ENCODE assay signal across 16 cellular contexts in the genomic region with DNA sequence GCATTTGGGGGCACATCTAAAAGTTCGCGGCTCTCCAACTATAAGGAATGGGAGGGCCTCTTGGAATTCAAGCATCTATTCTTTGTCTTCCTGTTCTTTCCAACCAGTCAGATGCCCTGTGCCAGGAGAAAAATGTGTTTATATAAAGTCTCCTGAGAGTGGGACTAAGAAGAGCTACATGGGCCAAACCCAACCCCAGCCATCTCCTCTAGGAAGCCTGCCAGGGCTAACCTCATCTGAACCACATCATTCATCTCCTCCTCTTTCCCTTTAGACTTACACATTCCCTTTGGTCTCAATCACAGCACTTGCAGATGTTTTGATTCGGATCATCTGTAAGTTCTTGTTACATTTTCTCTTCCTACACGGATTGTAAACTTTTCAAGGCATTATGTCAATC.
DNase-seq lines count a peak whose midpoint lies in the region; ATAC-seq and TF ChIP-seq lines count a peak whose summit lies in the region.
"Had no signal": no experiment of that assay in that cellular context is flagged by ENCODE, and none has a peak within 500 bp of the region (broad histone marks: within the 10 kb centered on the region; RNA-seq: fewer than 3 reads in every experiment).

No MANE protein-coding gene starts in this region.

- DNase-seq in Right ventricle myocardium inferior (ENCODE audit: missing footprints) (no peak), cardiac septum (ENCODE audit: low spot score) (no peak), choroid plexus epithelial cell (ENCODE audit: low read depth) (peak; percentile 60), right cardiac atrium (peak; percentile 64 to 81 (median 67))
- DNase-seq in effector memory CD8-positive, alpha-beta T cell, result no peak
- DNase-seq in stimulated activated CD8-positive, alpha-beta memory T cell treated with anti-CD3 and anti-CD28 coated beads, Interleukin-4, amount 100 ng/mL, for 48 hours, result no peak
- DNase-seq: 8988T, DMS153, esophagus squamous epithelium, MM.1S, nephron progenitor cell, SJCRH30, small intestine had no signal

- peak; percentile 89 for ATAC-seq in Right ventricle myocardium inferior
- peak; percentile 86 to 91 for ATAC-seq in right cardiac atrium
- ATAC-seq in effector memory CD8-positive, alpha-beta T cell (replicated peaks), result no peak
- ATAC-seq in GM19452 (IDR thresholded peaks at IDR 0.05; ENCODE audit: unreplicated experiment), result no peak
- ATAC-seq in GM18861 (IDR thresholded peaks at IDR 0.05; ENCODE audit: unreplicated experiment), result no peak

- no peak for TF ChIP-seq CTCF in choroid plexus epithelial cell (conservative IDR thresholded peaks at IDR 0.05; ENCODE audit: low read depth, low read length)

- intact Hi-C loops in Right ventricle myocardium inferior (cut with DNase I) (no loop called here), cardiac septum (cut with DNase I) (no loop called here), right cardiac atrium (cut with DNase I) (no loop called here)

- no peaks in the 10 kb centered on the region for H3K9me3 Mint-ChIP-seq in effector memory CD8-positive, alpha-beta T cell
- H3K9me3 Mint-ChIP-seq: nephron progenitor cell had no signal

- H3K36me3 Mint-ChIP-seq in effector memory CD8-positive, alpha-beta T cell (ENCODE audit: insufficient read depth), result no peaks in the 10 kb centered on the region

- H3K27ac Mint-ChIP-seq in effector memory CD8-positive, alpha-beta T cell, result no peak overlapping the region
- H3K27ac Mint-ChIP-seq: nephron progenitor cell had no signal

- peaks cover 7% of the 10 kb centered on the region for H3K4me1 ChIP-seq in right cardiac atrium (ENCODE audit: control insufficient read depth, insufficient read depth, low read length)

- no peak overlapping the region for H3K4me3 ChIP-seq in choroid plexus epithelial cell (ENCODE audit: low read depth, low read length)
- no peak overlapping the region for H3K4me3 ChIP-seq in right cardiac atrium (ENCODE audit: low read length)
- H3K4me3 ChIP-seq: esophagus squamous epithelium, SJCRH30, tibial artery had no signal

- H3K9me3 ChIP-seq in right cardiac atrium (ENCODE audit: control insufficient read depth, low read length), result no peaks in the 10 kb centered on the region
- H3K9me3 ChIP-seq: esophagus squamous epithelium, SJCRH30, tibial artery had no signal

- 55% methylated on average over 4 of the region's 4 CpGs for WGBS in right cardiac atrium

- peaks cover 24 to 35% of the 10 kb centered on the region in 2 donors for H3K27me3 Mint-ChIP-seq in effector memory CD8-positive, alpha-beta T cell

- H3K27me3 ChIP-seq in right cardiac atrium (ENCODE audit: control insufficient read depth, insufficient read depth), result no peaks in the 10 kb centered on the region
- H3K27me3 ChIP-seq: esophagus squamous epithelium, SJCRH30, tibial artery had no signal

- no peak overlapping the region for H3K27ac ChIP-seq in right cardiac atrium (ENCODE audit: low read length)
- H3K27ac ChIP-seq: esophagus squamous epithelium, SJCRH30, tibial artery had no signal

- no peak overlapping the region for H3K4me3 Mint-ChIP-seq in effector memory CD8-positive, alpha-beta T cell
- H3K4me3 Mint-ChIP-seq: nephron progenitor cell had no signal

- H3K4me1 Mint-ChIP-seq in effector memory CD8-positive, alpha-beta T cell (ENCODE audit: low read depth in 2 of 2), result no peaks in the 10 kb centered on the region

Comparison
In these comparisons a context has a peak if more than half of its experiments do, and no peak if none do; other contexts are left out.
1. DNase-seq: peak in choroid plexus epithelial cell (single experiment) and right cardiac atrium (3 of 3); none in Right ventricle myocardium inferior (single experiment), cardiac septum (single experiment), effector memory CD8-positive, alpha-beta T cell (0 of 3) and stimulated activated CD8-positive, alpha-beta memory T cell treated with anti-CD3 and anti-CD28 coated beads, Interleukin-4, amount 100 ng/mL, for 48 hours (single experiment).
2. ATAC-seq: peak in Right ventricle myocardium inferior (single experiment) and right cardiac atrium (2 of 2); none in effector memory CD8-positive, alpha-beta T cell (single experiment), GM19452 (single experiment) and GM18861 (single experiment).